12 cellular contexts compared by ENCODE assay signal in genomic region chr14:91888641-91889476, GRCh38. TPM values are rescaled to one million over a fixed set of nuclear protein-coding genes. Genes with fewer than 3 reads are reported as not detected.
DNase-seq lines count a peak whose midpoint lies in the region; ATAC-seq and TF ChIP-seq lines count a peak whose summit lies in the region.
"Had no signal": no experiment of that assay in that cellular context is flagged by ENCODE, and none has a peak within 500 bp of the region (broad histone marks: within the 10 kb centered on the region; RNA-seq: fewer than 3 reads in every experiment).

No MANE protein-coding gene starts in this region.

- H3K4me3 ChIP-seq in HEK293 (ENCODE audit: low read depth, low read length) = no peak overlapping the region
- H3K4me3 ChIP-seq in body of pancreas = no peak overlapping the region
- H3K4me3 ChIP-seq in right lobe of liver = no peak overlapping the region
- no peak overlapping the region for H3K4me3 ChIP-seq in suprapubic skin

- H3K27ac ChIP-seq in HEK293 (ENCODE audit: extremely low read depth, low read depth, low read length) (no peak overlapping the region), body of pancreas (peak overlapping the region; percentile 78 to 88 (median 87)), right lobe of liver (peak overlapping the region; percentile 53 to 81 (median 56)), suprapubic skin (peak overlapping the region; percentile 60)

- H3K4me1 ChIP-seq in HEK293 (ENCODE audit: control insufficient read depth, insufficient read depth, low read length) (no peaks in the 10 kb centered on the region), body of pancreas (peaks cover 40% of the 10 kb centered on the region), right lobe of liver (peaks cover 0 to 19% (median 9%) of the 10 kb centered on the region in 4 donors), suprapubic skin (peaks cover 35% of the 10 kb centered on the region)

- WGBS in body of pancreas, 2 donors = 72 to 91% methylated on average over 8 to 10 of the region's 10 CpGs
- WGBS in right lobe of liver (ENCODE audit: insufficient coverage, low coverage, low lambda C conversion rate, missing lambda C conversion rate) = 43% methylated on average over 6 of the region's 10 CpGs
- WGBS in suprapubic skin = 78% methylated on average over 8 of the region's 10 CpGs

- TF ChIP-seq CTCF in HEK293 (tag by site-specific recombination; IDR thresholded peaks at IDR 0.05) (no peak), body of pancreas (IDR thresholded peaks at IDR 0.05) (no peak), right lobe of liver (IDR thresholded peaks at IDR 0.05) (no peak), suprapubic skin (IDR thresholded peaks at IDR 0.05) (no peak)

- CTCF ChIA-PET in HEK293 (lab: Yijun Ruan, JAX) = interaction anchor here (0.9 kb wide), 1 partner anchor 22 kb away, joined by 4 read pairs; no protein-coding TSS in a partner anchor

- POLR2A ChIA-PET in HEK293 (lab: Yijun Ruan, JAX) = no interaction called here

- no peaks in the 10 kb centered on the region for H3K9me3 ChIP-seq in HEK293 (ENCODE audit: control insufficient read depth, insufficient read depth, low read depth, low read length)
- H3K9me3 ChIP-seq in body of pancreas = no peaks in the 10 kb centered on the region
- H3K9me3 ChIP-seq in right lobe of liver = no peaks in the 10 kb centered on the region
- H3K9me3 ChIP-seq in suprapubic skin = no peaks in the 10 kb centered on the region

- no peak for TF ChIP-seq EP300 in suprapubic skin (IDR thresholded peaks at IDR 0.05)

- intact Hi-C loops in body of pancreas (cut with DNase I) (loop anchor here (10.0 kb wide), 1 partner anchor 54 kb away; no protein-coding TSS in a partner anchor), right lobe of liver (cut with DNase I) (no loop called here)

- in situ Hi-C loops in KBM-7 (cut with MboI; ENCODE audit: low pct_unique_long_range_greater_than_20kb, low sequenced_read_pairs) = no loop called here
- in situ Hi-C loops in ACHN (cut with HindIII; ENCODE audit: low pct_ligation_motif_present, low pct_unique_long_range_greater_than_20kb, low sequenced_read_pairs) = no loop called here

- ATAC-seq in body of pancreas (no peak), right lobe of liver (peak; percentile 81 to 92 (median 88))
- ATAC-seq: stimulated activated naive B cell treated with anti-CD40 and anti-IgM and Interleukin-4, amounts not matched to agents 10 μg/mL and 1 μg/mL and 100 μg/mL, for 72 hours had no signal

- TF ChIP-seq POLR2A in body of pancreas (IDR thresholded peaks at IDR 0.05) (no peak), right lobe of liver (IDR thresholded peaks at IDR 0.05) (no peak), suprapubic skin (IDR thresholded peaks at IDR 0.05) (no peak)

- peak in 1 of 4 donors; percentile 4 for DNase-seq in body of pancreas
- peak; percentile 70 to 80 (median 71) for DNase-seq in right lobe of liver
- DNase-seq in suprapubic skin (ENCODE audit: low spot score in 2 of 2) = peak in 1 of 2 donors; percentile 70
- DNase-seq in KBM-7 = no peak
- DNase-seq in stimulated activated CD4-positive, alpha-beta T cell treated with anti-CD3 and anti-CD28 coated beads, Interleukin-2, amount 100 ng/mL, for 48 hours = no peak
- no peak for DNase-seq in SIG-M5 treated with dmso at 0.1 percent for 504 hours (lab: John Stamatoyannopoulos, UW; ENCODE audit: unreplicated experiment)
- no peak for DNase-seq in ACHN
- DNase-seq: erythroblast; islet precursor cell; NCI-H526; stimulated activated naive B cell treated with anti-CD40 and anti-IgM and Interleukin-4, amounts not matched to agents 10 μg/mL and 1 μg/mL and 100 μg/mL, for 72 hours had no signal

- H3K27me3 ChIP-seq in body of pancreas (no peaks in the 10 kb centered on the region), right lobe of liver (no peaks in the 10 kb centered on the region), suprapubic skin (no peaks in the 10 kb centered on the region)

- H3K36me3 ChIP-seq in HEK293 (ENCODE audit: control insufficient read depth in 2 of 2, insufficient read depth in 1 of 2, low read length in 2 of 2) (peaks cover 0 to 3% of the 10 kb centered on the region in 2 experiments; a peak in 1 of 3 replicates), body of pancreas (replicated peaks in 1 of 2; ENCODE audit: insufficient read depth in 1 of 2, low read depth in 2 of 2) (no peaks in the 10 kb centered on the region), right lobe of liver (no peaks in the 10 kb centered on the region), suprapubic skin (no peaks in the 10 kb centered on the region)

TF ChIP-seq in HEK293, 187 proteins besides CTCF, POLR2A, EP300 and RAD21:
- TF ChIP-seq ZNF202 (tag by site-specific recombination; IDR thresholded peaks at IDR 0.05; ENCODE audit: borderline replicate concordance) (no peak), ZIC2 (tag by site-specific recombination; IDR thresholded peaks at IDR 0.05) (0 out of 2 replicates have a peak, but pooled peaks have one; percentile 11)

RNA-seq across cellular contexts. Expression of gene TC2N, which starts 21.5 kb away (rescaled TPM):
- total RNA-seq in body of pancreas = 100 to 1,000 TPM; 105 to 168 TPM
- total RNA-seq in right lobe of liver = 1 to 10 TPM; 1.0 to 6.5 (median 4.3) TPM
- 10 to 100 TPM; 28.0 to 61.7 (median 33.4) TPM for total RNA-seq in suprapubic skin

RNA-seq across cellular contexts. Expression of gene FBLN5, which starts 58.6 kb away (rescaled TPM):
- total RNA-seq in body of pancreas (100 to 1,000 TPM in 1 of 2 donors, 10 to 100 TPM in 1; 52.1 to 129 TPM), right lobe of liver (10 to 100 TPM in 5 of 6 experiments, 1 to 10 TPM in 1; 6.7 to 36.3 (median 17.8) TPM), suprapubic skin (10 to 100 TPM; 20.3 to 44.3 (median 37.2) TPM)

Comparison
In these comparisons a context has a peak if more than half of its experiments do, and no peak if none do; other contexts are left out.
1. DNase-seq: peak in right lobe of liver (3 of 3); none in KBM-7 (single experiment), stimulated activated CD4-positive, alpha-beta T cell treated with anti-CD3 and anti-CD28 coated beads, Interleukin-2, amount 100 ng/mL, for 48 hours (0 of 2), SIG-M5 treated with dmso at 0.1 percent for 504 hours (single experiment) and ACHN (single experiment).